In genomic region chr9:89256225-89256624, GRCh38 we compare ENCODE assay signal across 16 cellular contexts. TPM values are rescaled to one million over a fixed set of nuclear protein-coding genes. Genes with fewer than 3 reads are reported as not detected.
DNase-seq lines count a peak whose midpoint lies in the region; ATAC-seq, FAIRE-seq and TF ChIP-seq lines count a peak whose summit lies in the region.
"Had no signal": no experiment of that assay in that cellular context is flagged by ENCODE, and none has a peak within 500 bp of the region (broad histone marks: within the 10 kb centered on the region; RNA-seq: fewer than 3 reads in every experiment).

No MANE protein-coding gene starts in this region.

- H4K20me1 ChIP-seq in GM12878 (ENCODE audit: control insufficient read depth, insufficient read depth) (no peaks in the 10 kb centered on the region), osteoblast (ENCODE audit: insufficient read depth, low read length) (no peaks in the 10 kb centered on the region)

- no peaks in the 10 kb centered on the region; the same call in 2 of the 3 replicates for H3K9me3 ChIP-seq in GM12878 (replicated peaks; ENCODE audit: control insufficient read depth, insufficient read depth, low read length)
- H3K9me3 ChIP-seq in osteoblast (ENCODE audit: low read depth, low read length): no peaks in the 10 kb centered on the region
- no peaks in the 10 kb centered on the region for H3K9me3 ChIP-seq in prostate gland
- H3K9me3 ChIP-seq in left lung: no peaks in the 10 kb centered on the region

- CTCF ChIA-PET in GM12878 (lab: Yijun Ruan, JAX): no interaction called here

- FAIRE-seq in HTR-8/SVneo (lab: Jason Lieb, UNC): peak; percentile 66
- no peak for FAIRE-seq in GM12878 (lab: Jason Lieb, UNC)
- FAIRE-seq: GM12892 had no signal

- intact Hi-C loops in GM12878 (cut with micrococcal nuclease; ENCODE audit: unreplicated experiment) (no loop called here), prostate gland (cut with DNase I) (no loop called here), left lung (cut with DNase I) (no loop called here)

- no peak for TF ChIP-seq RAD21 in GM12878 (IDR thresholded peaks at IDR 0.05; ENCODE audit: insufficient read depth, low read depth, low read length)

- H3K27me3 ChIP-seq in GM12878 (replicated peaks in 1 of 2; ENCODE audit: control insufficient read depth in 2 of 2, insufficient read depth in 2 of 2, low read length in 1 of 2) (no peaks in the 10 kb centered on the region), osteoblast (ENCODE audit: insufficient read depth, low read length) (no peaks in the 10 kb centered on the region), prostate gland (replicated peaks; ENCODE audit: insufficient read depth) (no peaks in the 10 kb centered on the region), left lung (no peaks in the 10 kb centered on the region)

- H3K36me3 ChIP-seq in GM12878 (ENCODE audit: control insufficient read depth in 2 of 2, insufficient read depth in 2 of 2, low read length in 1 of 2): no peaks in the 10 kb centered on the region
- no peaks in the 10 kb centered on the region for H3K36me3 ChIP-seq in osteoblast (ENCODE audit: insufficient read depth, low read length)
- no peaks in the 10 kb centered on the region for H3K36me3 ChIP-seq in prostate gland
- H3K36me3 ChIP-seq in left lung: no peaks in the 10 kb centered on the region

- POLR2A ChIA-PET in GM12878 (lab: Charles Lee): no interaction called here

- BruUV-seq in GM12878 (replicated peaks; lab: Mats Ljungman, UMichigan): no TSS peak

- TF ChIP-seq EP300 in GM12878 (IDR thresholded peaks at IDR 0.05; ENCODE audit: borderline replicate concordance in 1 of 2, control insufficient read depth in 1 of 2, low read depth in 2 of 2, low read length in 2 of 2): no peak

- H3K9ac ChIP-seq in GM12878 (ENCODE audit: control insufficient read depth, insufficient read depth, low read length): no peak overlapping the region

- ATAC-seq in GM12878 (no peak), left lung (no peak)

- H3K4me2 ChIP-seq in GM12878 (ENCODE audit: control insufficient read depth, insufficient read depth): no peak overlapping the region
- no peak overlapping the region for H3K4me2 ChIP-seq in osteoblast (ENCODE audit: insufficient read depth, low read length)

- H3K79me2 ChIP-seq in GM12878 (ENCODE audit: control insufficient read depth, insufficient read depth, low read length) (no peaks in the 10 kb centered on the region), osteoblast (ENCODE audit: insufficient read depth, low read length) (no peaks in the 10 kb centered on the region)

- H2AFZ ChIP-seq in GM12878 (ENCODE audit: control insufficient read depth, low read depth, low read length): no peak overlapping the region
- H2AFZ ChIP-seq in osteoblast (ENCODE audit: low read length): no peak overlapping the region

- SMC1A ChIA-PET in GM12878 (lab: Charles Lee; ENCODE audit: uncharacterized antibody, unreplicated experiment): no interaction called here

- no peak for TF ChIP-seq CTCF in GM12878 (IDR thresholded peaks at IDR 0.05 in 2 of 3, conservative IDR thresholded peaks at IDR 0.05 in 1 of 3; ENCODE audit: control insufficient read depth in 2 of 3, extremely low read depth in 1 of 3, insufficient read depth in 1 of 3, low read depth in 3 of 3, low read length in 3 of 3)
- no peak for TF ChIP-seq CTCF in osteoblast (IDR thresholded peaks at IDR 0.05; ENCODE audit: extremely low read depth, low read depth, low read length)
- TF ChIP-seq CTCF in prostate gland (IDR thresholded peaks at IDR 0.05): no peak
- TF ChIP-seq CTCF in left lung (IDR thresholded peaks at IDR 0.05): no peak

- DNase-seq in HTR-8/SVneo (ENCODE audit: insufficient read length, low spot score) (no peak), GM12878 (ENCODE audit: low read depth, low spot score) (no peak), osteoblast (ENCODE audit: insufficient read length, low spot score, missing footprints) (peak; percentile 32), prostate gland (ENCODE audit: low spot score) (no peak), left lung (no peak), hypothalamus (lab: John Stamatoyannopoulos, UW) (no peak)
- DNase-seq: C1 segment of cervical spinal cord; Calu3; CD4-positive, alpha-beta memory T cell; DMS53; DMS79 treated with DMSO at 0.1 percent for 48 hours; GF-D8; GOT3; H7; HCEC 1CT had no signal

- no peak overlapping the region for H3K27ac ChIP-seq in GM12878 (ENCODE audit: control insufficient read depth, insufficient read depth)
- no peak overlapping the region for H3K27ac ChIP-seq in osteoblast (ENCODE audit: low read depth, low read length)
- no peak overlapping the region for H3K27ac ChIP-seq in prostate gland
- H3K27ac ChIP-seq in left lung: no peak overlapping the region

- no peak for TF ChIP-seq POLR2A in GM12878 (IDR thresholded peaks at IDR 0.05; ENCODE audit: low read depth, low read length)
- TF ChIP-seq POLR2A in prostate gland (IDR thresholded peaks at IDR 0.05): no peak

- H3K4me3 ChIP-seq in GM12878: no peak overlapping the region
- H3K4me3 ChIP-seq in osteoblast (ENCODE audit: insufficient read depth, low read length): no peak overlapping the region
- H3K4me3 ChIP-seq in prostate gland: no peak overlapping the region
- H3K4me3 ChIP-seq in left lung: no peak overlapping the region

- in situ Hi-C loops in GM12878 (cut with MboI): no loop called here

- 91% methylated on average over 8 of the region's 8 CpGs for WGBS in GM12878 (ENCODE audit: insufficient coverage, insufficient replicate concordance, low lambda C conversion rate, missing lambda C conversion rate)
- WGBS in prostate gland: 96% methylated on average over 8 of the region's 8 CpGs

- H3K4me1 ChIP-seq in GM12878 (ENCODE audit: control insufficient read depth, insufficient read depth, low read length): no peaks in the 10 kb centered on the region
- H3K4me1 ChIP-seq in osteoblast (ENCODE audit: insufficient read depth, low read length): no peaks in the 10 kb centered on the region
- no peaks in the 10 kb centered on the region for H3K4me1 ChIP-seq in prostate gland (replicated peaks)
- H3K4me1 ChIP-seq in left lung: no peaks in the 10 kb centered on the region

- RAD21 ChIA-PET in GM12878 (lab: Charles Lee; ENCODE audit: unreplicated experiment): no interaction called here

TF ChIP-seq in GM12878, 131 proteins besides CTCF, POLR2A, EP300 and RAD21:
- TF ChIP-seq BCL3 (IDR thresholded peaks at IDR 0.05; ENCODE audit: borderline replicate concordance, insufficient read depth, low read depth, low read length, poor library complexity, severe bottlenecking): peak; percentile 54
- no peak for TF ChIP-seq ZNF207 (IDR thresholded peaks at IDR 0.05; ENCODE audit: borderline replicate concordance)
- TF ChIP-seq PBX3 (IDR thresholded peaks at IDR 0.05; ENCODE audit: insufficient replicate concordance, low read depth, low read length): peak; percentile 12

RNA-seq across cellular contexts. Expression of gene CKS2, which starts 54.8 kb away (rescaled TPM):
- total RNA-seq in GM12878 (2013; cell fraction: nucleolus; rRNA removed): 12.2 and 17.4 TPM in 2 replicates
- total RNA-seq in GM12878 (2014; rRNA removed) (197 and 220 TPM in 2 replicates), GM12878 (2014; rRNA removed; fragmentation: Illumina TruSeq; extraction: Trizol) (362 and 378 TPM in 2 replicates), GM12878 (2021) (172 and 182 TPM in 2 replicates), osteoblast (17.0 and 18.6 TPM in 2 replicates), prostate gland (10 to 100 TPM; 13.8 to 87.4 TPM), left lung (100 to 1,000 TPM in 1 of 2 donors, 10 to 100 TPM in 1; 43.1 to 110 TPM)
- 227 TPM for polyA plus RNA-seq in GM12878 (2011; ENCODE audit: low read depth)
- polyA plus RNA-seq in GM12878 (2011; rRNA removed) (628 and 736 TPM in 2 replicates), GM12878 (2014; fragmentation: Illumina TruSeq; extraction: Trizol) (287 and 324 TPM in 2 replicates), GM12878 (2014; fragmentation: Nextera tagmentation; extraction: Ambion mirVana) (1,000 to 10,000 TPM in 1 of 2 experiments, 100 to 1,000 TPM in 1; 781 to 1,251 TPM), GM12878 (2014; rRNA removed) (215 and 315 TPM in 2 replicates), GM12878 (2016; fragmentation: Nextera tagmentation; extraction: Ambion mirVana) (100 to 1,000 TPM; 904 to 916 TPM)
- polyA plus RNA-seq in GM12878 (2011; cell fraction: cytosol; rRNA removed): 532 and 778 TPM in 2 replicates
- polyA plus RNA-seq in GM12878 (2011; cell fraction: nucleus; rRNA removed): 283 and 317 TPM in 2 replicates
- polyA plus RNA-seq in GM12878 (2012): 258 and 269 TPM in 2 replicates
- 241 and 311 TPM in 2 replicates for polyA minus RNA-seq in GM12878 (2011; rRNA and poly(A)+ RNA removed)
- polyA minus RNA-seq in GM12878 (2011; cell fraction: cytosol; rRNA and poly(A)+ RNA removed): 88.6 and 92.8 TPM in 2 replicates
- polyA minus RNA-seq in GM12878 (2011; cell fraction: nucleus; rRNA and poly(A)+ RNA removed): 23.5 and 28.1 TPM in 2 replicates
